Comparison of ENCODE assay signal across 18 cellular contexts in the genomic region with DNA sequence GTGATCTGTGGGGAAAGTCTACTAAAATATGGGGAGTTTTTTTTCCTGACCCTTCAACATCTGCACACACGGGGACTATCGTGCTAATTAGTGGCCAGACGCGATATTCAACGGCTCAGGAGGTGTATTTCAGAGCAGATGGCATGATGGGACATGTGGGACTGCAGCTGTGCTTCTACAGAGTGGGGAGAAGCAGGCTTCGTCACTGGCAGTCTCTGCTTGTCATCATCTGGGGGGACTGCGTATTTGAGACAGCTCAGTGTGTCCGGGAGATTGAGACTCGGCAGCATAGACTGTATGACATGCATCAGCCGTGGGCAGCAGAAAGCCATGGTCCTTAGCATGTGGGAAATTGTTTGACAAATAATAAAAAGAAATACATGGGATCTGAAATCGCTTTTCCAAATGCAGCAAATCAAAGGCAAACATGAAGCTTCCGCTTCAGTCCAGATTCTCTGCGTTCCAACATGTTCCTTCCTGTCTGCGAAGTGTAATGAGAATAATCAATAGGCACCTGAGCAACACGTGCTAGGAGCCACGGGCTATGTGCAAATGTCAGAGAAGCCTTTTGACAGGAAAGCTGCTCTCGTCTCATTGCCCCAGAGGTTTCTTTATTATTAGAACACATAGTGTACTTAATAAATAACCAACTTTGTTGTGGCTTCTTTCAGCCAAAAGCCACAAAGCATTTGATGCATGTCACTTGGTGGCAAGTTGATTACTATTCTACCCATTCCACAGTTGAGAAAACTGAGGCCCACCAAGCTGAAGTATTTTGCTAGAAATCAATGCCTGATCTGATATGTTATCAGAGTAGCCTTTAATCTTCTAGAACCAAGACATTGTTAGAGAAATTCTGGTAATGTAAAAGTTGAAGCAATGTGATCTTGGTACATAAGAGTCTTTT.
"Had no signal": no experiment of that assay in that cellular context is flagged by ENCODE, and none has a peak within 500 bp of the region (broad histone marks: within the 10 kb centered on the region; RNA-seq: fewer than 3 reads in every experiment).

No MANE protein-coding gene starts in this region.

- H3K27ac Mint-ChIP-seq: activated CD4-positive, alpha-beta memory T cell treated with anti-CD3 and anti-CD28 coated beads, Interleukin-2, amount 10 ng/mL, durations not matched to agents 7 days and 5 days; activated naive CD4-positive, alpha-beta T cell treated with anti-CD3 and anti-CD28 coated beads, Interleukin-2, amount 50 U/mL, for 24 hours; immature natural killer cell had no signal

- H3K4me3 ChIP-seq: coronary artery, esophagus squamous epithelium, sigmoid colon, stomach, testis, upper lobe of right lung had no signal

- H3K4me1 ChIP-seq: sigmoid colon, stomach, testis, upper lobe of right lung had no signal

- H3K9me3 Mint-ChIP-seq: activated CD4-positive, alpha-beta memory T cell treated with anti-CD3 and anti-CD28 coated beads, Interleukin-2, amount 10 ng/mL, durations not matched to agents 7 days and 5 days; activated naive CD4-positive, alpha-beta T cell treated with anti-CD3 and anti-CD28 coated beads, Interleukin-2, amount 50 U/mL, for 24 hours; activated T-cell treated with anti-CD3 and anti-CD28 coated beads, Interleukin-2, amount 50 U/mL, for 4 hours; brain; neural crest cell had no signal

- H3K36me3 ChIP-seq: esophagus squamous epithelium, stomach, upper lobe of right lung had no signal

- ATAC-seq: activated T-cell treated with anti-CD3 and anti-CD28 coated beads, Interleukin-2, amount 50 U/mL, for 4 hours; upper lobe of right lung had no signal

- H3K9me3 ChIP-seq: esophagus squamous epithelium, sigmoid colon, stomach, testis, upper lobe of right lung had no signal

- DNase-seq: activated CD4-positive, alpha-beta memory T cell treated with anti-CD3 and anti-CD28 coated beads, Interleukin-2, amount 10 ng/mL, durations not matched to agents 7 days and 5 days; activated CD4-positive, alpha-beta T cell treated with anti-CD3 and anti-CD28 coated beads for 4 hours; activated effector memory CD4-positive, alpha-beta T cell treated with anti-CD3 and anti-CD28 coated beads, Interleukin-2, amount 50 U/mL, for 16 hours; activated T-cell treated with anti-CD3 and anti-CD28 coated beads, Interleukin-2, amount 50 U/mL, for 4 hours; central memory CD4-positive, alpha-beta T cell; esophagus squamous epithelium; head of caudate nucleus; immature natural killer cell; sigmoid colon; stimulated activated CD4-positive, alpha-beta T cell treated with anti-CD3 and anti-CD28 coated beads, Interleukin-12 subunit alpha, Interleukin-12 subunit beta, amount 100 ng/mL, for 4 hours; stimulated activated CD4-positive, alpha-beta T cell treated with anti-CD3 and anti-CD28 coated beads, Interleukin-2, amount 100 ng/mL, for 24 hours; stomach; testis; upper lobe of right lung had no signal

- H3K36me3 Mint-ChIP-seq: activated naive CD4-positive, alpha-beta T cell treated with anti-CD3 and anti-CD28 coated beads, Interleukin-2, amount 50 U/mL, for 24 hours; brain; immature natural killer cell had no signal

- H3K27ac ChIP-seq: coronary artery, esophagus squamous epithelium, sigmoid colon, stomach, testis, upper lobe of right lung had no signal

- H3K27me3 ChIP-seq: esophagus squamous epithelium, sigmoid colon, stomach, testis, upper lobe of right lung had no signal
